Comparison of ENCODE assay signal across 25 cellular contexts in the genomic region with DNA sequence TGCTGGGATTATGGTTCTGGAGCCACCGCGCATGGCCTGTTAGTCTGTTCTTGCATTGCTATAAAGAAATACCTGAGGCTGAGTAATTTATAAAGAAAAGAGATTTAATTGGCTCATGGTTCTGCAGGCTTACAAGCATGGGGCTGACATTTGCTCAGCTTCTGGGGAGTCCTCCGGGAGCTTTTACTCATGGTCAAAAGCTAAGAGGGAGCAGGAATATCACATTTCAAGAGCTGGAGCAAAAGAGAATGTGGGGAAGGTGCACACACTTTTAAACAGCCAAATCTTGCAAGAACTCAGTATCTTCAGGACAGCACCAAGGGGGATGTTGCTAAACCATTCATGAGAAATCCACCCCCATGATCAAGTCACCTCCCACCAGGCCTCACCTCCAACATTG.
"Had no signal": no experiment of that assay in that cellular context is flagged by ENCODE, and none has a peak within 500 bp of the region (broad histone marks: within the 10 kb centered on the region; RNA-seq: fewer than 3 reads in every experiment).

No MANE protein-coding gene starts in this region.

- H3K36me3 ChIP-seq: cardiac muscle cell, neural progenitor cell, ovary, prostate gland had no signal

- H3K4me1 Mint-ChIP-seq: neural progenitor cell had no signal

- H3K4me3 ChIP-seq: body of pancreas, cardiac muscle cell, hepatocyte, left lung, lung, neural progenitor cell, ovary, prostate gland, stomach, vagina had no signal

- H3K4me3 Mint-ChIP-seq: activated naive CD4-positive, alpha-beta T cell treated with anti-CD3 and anti-CD28 coated beads for 36 hours; activated naive CD8-positive, alpha-beta T cell treated with anti-CD3 and anti-CD28 coated beads, Interleukin-2, amount 50 U/mL, for 24 hours; activated T-cell treated with anti-CD3 and anti-CD28 coated beads, Interleukin-2, amount 50 U/mL, for 4 hours; neural progenitor cell; T-helper 17 cell had no signal

- H3K27me3 Mint-ChIP-seq: activated naive CD8-positive, alpha-beta T cell treated with anti-CD3 and anti-CD28 coated beads, Interleukin-2, amount 50 U/mL, for 24 hours; naive thymus-derived CD4-positive, alpha-beta T cell; T-helper 17 cell had no signal

- H3K9me3 Mint-ChIP-seq: activated naive CD4-positive, alpha-beta T cell treated with anti-CD3 and anti-CD28 coated beads for 36 hours had no signal

- H3K9me3 ChIP-seq: body of pancreas, prostate gland, vagina had no signal

- H3K9ac ChIP-seq: neural progenitor cell had no signal

- H3K27me3 ChIP-seq: body of pancreas, cardiac muscle cell, hepatocyte, left lung, neural progenitor cell, ovary, stomach, vagina had no signal

- H3K4me2 ChIP-seq: hepatocyte, neural progenitor cell had no signal

- H3K4me1 ChIP-seq: prostate gland had no signal

- H3K27ac Mint-ChIP-seq: activated naive CD8-positive, alpha-beta T cell treated with anti-CD3 and anti-CD28 coated beads, Interleukin-2, amount 50 U/mL, for 24 hours; neural progenitor cell; T-helper 17 cell had no signal

- H2AFZ ChIP-seq: hepatocyte, neural progenitor cell had no signal

- H3K27ac ChIP-seq: body of pancreas, cardiac muscle cell, hepatocyte, left lung, neural progenitor cell, ovary, prostate gland, stomach, vagina had no signal

- DNase-seq: activated CD4-positive, alpha-beta T cell treated with anti-CD3 and anti-CD28 coated beads for 48 hours; activated effector memory CD4-positive, alpha-beta T cell treated with Interleukin-2 at 50 U/mL for 16 hours; activated naive CD4-positive, alpha-beta T cell treated with anti-CD3 and anti-CD28 coated beads for 36 hours; activated naive CD8-positive, alpha-beta T cell treated with anti-CD3 and anti-CD28 coated beads, Interleukin-2, amount 50 U/mL, for 24 hours; activated T-cell treated with anti-CD3 and anti-CD28 coated beads, Interleukin-2, amount 50 U/mL, for 4 hours; anterior cingulate cortex; body of pancreas; cortex of kidney; erythroblast; glutamatergic neuron; kidney glomerular epithelial cell; left lung; naive thymus-derived CD4-positive, alpha-beta T cell; ovary; right cardiac atrium; stimulated activated CD4-positive, alpha-beta T cell treated with anti-CD3 and anti-CD28 coated beads, Interleukin-1b, Interleukin-23, amount 100 ng/mL, for 48 hours; stomach; T-helper 17 cell; trophoblast cell had no signal
